ENCODE assay signal across 28 cellular contexts in genomic region chr20:270517-270916, GRCh38. TPM values are rescaled to one million over a fixed set of nuclear protein-coding genes. Genes with fewer than 3 reads are reported as not detected.
"Had no signal": no experiment of that assay in that cellular context is flagged by ENCODE, and none has a peak within 500 bp of the region (broad histone marks: within the 10 kb centered on the region; RNA-seq: fewer than 3 reads in every experiment).

No MANE protein-coding gene starts in this region.

- ATAC-seq: K562, Panc1 had no signal

- H3K9me3 Mint-ChIP-seq: activated B cell treated with CpG ODN at 0.5 μM for 24 hours; activated CD4-positive, alpha-beta memory T cell treated with anti-CD3 and anti-CD28 coated beads, Interleukin-2, amount 10 ng/mL, durations not matched to agents 7 days and 5 days; activated naive CD8-positive, alpha-beta T cell treated with anti-CD3 and anti-CD28 coated beads for 36 hours had no signal

- H3K4me3 ChIP-seq: K562 had no signal

- H3K27ac Mint-ChIP-seq: activated B cell treated with CpG ODN at 0.5 μM for 24 hours; activated CD4-positive, alpha-beta memory T cell treated with anti-CD3 and anti-CD28 coated beads, Interleukin-2, amount 10 ng/mL, durations not matched to agents 7 days and 5 days; activated naive CD8-positive, alpha-beta T cell treated with anti-CD3 and anti-CD28 coated beads for 36 hours had no signal

- H3K36me3 Mint-ChIP-seq: activated naive CD8-positive, alpha-beta T cell treated with anti-CD3 and anti-CD28 coated beads for 36 hours had no signal

- DNase-seq: activated B cell treated with CpG ODN at 0.5 μM for 24 hours; activated CD4-positive, alpha-beta memory T cell treated with anti-CD3 and anti-CD28 coated beads, Interleukin-2, amount 10 ng/mL, durations not matched to agents 7 days and 5 days; activated CD4-positive, alpha-beta T cell treated with anti-CD3 and anti-CD28 coated beads for 48 hours; activated CD4-positive, CD25-positive, alpha-beta regulatory T cell treated with anti-CD3 and anti-CD28 coated beads, Interleukin-2, amount 50 U/mL, for 72 hours; activated effector memory CD4-positive, alpha-beta T cell treated with Interleukin-2 at 50 U/mL for 16 hours; activated naive CD4-positive, alpha-beta T cell treated with anti-CD3 and anti-CD28 coated beads, Interleukin-2, amount 50 U/mL, for 16 hours; activated naive CD8-positive, alpha-beta T cell treated with anti-CD3 and anti-CD28 coated beads for 36 hours; activated T-cell treated with anti-CD3 and anti-CD28 coated beads, Interleukin-2, amount 50 U/mL, for 48 hours; amniotic stem cell; aorta; IMR-90; NCI-H1092 treated with DMSO at 0.1 percent for 48 hours; NCI-H146; NCI-H187 treated with DMSO at 0.1 percent for 48 hours; NCI-H2081; NCI-H345; NCI-H524 treated with DMSO at 0.1 percent for 48 hours; Right ventricle myocardium superior; SW 1271; T-helper 1 cell; T-helper 2 cell; T-helper 9 cell had no signal

- H3K27ac ChIP-seq: VCaP had no signal

- H3K4me3 Mint-ChIP-seq: activated B cell treated with CpG ODN at 0.5 μM for 24 hours; activated CD4-positive, alpha-beta memory T cell treated with anti-CD3 and anti-CD28 coated beads, Interleukin-2, amount 10 ng/mL, durations not matched to agents 7 days and 5 days; activated naive CD8-positive, alpha-beta T cell treated with anti-CD3 and anti-CD28 coated beads for 36 hours had no signal

RNA-seq across cellular contexts. Expression of gene DEFB132, which starts 13.0 kb away (rescaled TPM):
- total RNA-seq: activated B cell treated with CpG ODN at 0.5 μM for 24 hours; activated CD4-positive, alpha-beta memory T cell treated with anti-CD3 and anti-CD28 coated beads, Interleukin-2, amount 10 ng/mL, durations not matched to agents 7 days and 5 days; activated naive CD8-positive, alpha-beta T cell treated with anti-CD3 and anti-CD28 coated beads for 36 hours; aorta; cardiac septum; IMR-90; K562; NCI-H460; Right ventricle myocardium superior; RPMI7951 had no signal

RNA-seq across cellular contexts. Expression of gene DEFB129, which starts 43.5 kb away (rescaled TPM):
- total RNA-seq: activated B cell treated with CpG ODN at 0.5 μM for 24 hours; activated CD4-positive, alpha-beta memory T cell treated with anti-CD3 and anti-CD28 coated beads, Interleukin-2, amount 10 ng/mL, durations not matched to agents 7 days and 5 days; activated naive CD8-positive, alpha-beta T cell treated with anti-CD3 and anti-CD28 coated beads for 36 hours; aorta; cardiac septum; IMR-90; K562; NCI-H460; Right ventricle myocardium superior; RPMI7951 had no signal
